ENCODE assay signal across 8 cellular contexts in genomic region chr21:44817506-44817880, GRCh38.
DNase-seq lines count a peak whose midpoint lies in the region; ATAC-seq and TF ChIP-seq lines count a peak whose summit lies in the region.

No MANE protein-coding gene starts in this region.

- TF ChIP-seq CTCF in choroid plexus epithelial cell (conservative IDR thresholded peaks at IDR 0.05; ENCODE audit: low read depth, low read length) = no peak

- DNase-seq in NCI-H345 (lab: John Stamatoyannopoulos, UW) (peak; percentile 92), choroid plexus epithelial cell (ENCODE audit: low read depth) (peak; percentile 94)
- peak; percentile 95 for DNase-seq in activated CD4-positive, alpha-beta T cell treated with anti-CD3 and anti-CD28 coated beads for 48 hours
- peak; percentile 94 for DNase-seq in stimulated activated CD4-positive, alpha-beta T cell treated with anti-CD3 and anti-CD28 coated beads, Interleukin-15, amount 100 ng/mL, for 24 hours

- peaks cover 23% of the 10 kb centered on the region for H3K4me1 ChIP-seq in ACC112 (ENCODE audit: control insufficient read depth, insufficient read depth, low read length, unreplicated experiment)

- ATAC-seq in GM18867 (IDR thresholded peaks at IDR 0.05; ENCODE audit: unreplicated experiment) (peak; percentile 68), HG03135 (IDR thresholded peaks at IDR 0.05; ENCODE audit: unreplicated experiment) (peak; percentile 67)

- peaks cover 50% of the 10 kb centered on the region for H3K79me2 ChIP-seq in ACC112 (ENCODE audit: control insufficient read depth, insufficient read depth, low read length, unreplicated experiment)

- H3K4me3 ChIP-seq in ACC112 (ENCODE audit: low read depth, low read length) = peak overlapping the region; percentile 92
- peak overlapping the region; percentile 69 for H3K4me3 ChIP-seq in choroid plexus epithelial cell (ENCODE audit: low read depth, low read length)

- H3K27me3 ChIP-seq in ACC112 (ENCODE audit: insufficient read depth, low read length) (no peaks in the 10 kb centered on the region), layer of hippocampus (ENCODE audit: control insufficient read depth, insufficient read depth, low read length) (no peaks in the 10 kb centered on the region)

- peak overlapping the region; percentile 12 for H2AFZ ChIP-seq in ACC112 (ENCODE audit: low read length, unreplicated experiment)

- H3K36me3 ChIP-seq in ACC112 (ENCODE audit: insufficient read depth, low read length) = no peaks in the 10 kb centered on the region

- H3K27ac ChIP-seq in ACC112 (ENCODE audit: low read depth, low read length) (no peak overlapping the region; the same call in 1 of the 2 replicates), layer of hippocampus (ENCODE audit: low read depth, low read length) (peak overlapping the region; percentile 85)
